8 cellular contexts compared by ENCODE assay signal in the genomic region with DNA sequence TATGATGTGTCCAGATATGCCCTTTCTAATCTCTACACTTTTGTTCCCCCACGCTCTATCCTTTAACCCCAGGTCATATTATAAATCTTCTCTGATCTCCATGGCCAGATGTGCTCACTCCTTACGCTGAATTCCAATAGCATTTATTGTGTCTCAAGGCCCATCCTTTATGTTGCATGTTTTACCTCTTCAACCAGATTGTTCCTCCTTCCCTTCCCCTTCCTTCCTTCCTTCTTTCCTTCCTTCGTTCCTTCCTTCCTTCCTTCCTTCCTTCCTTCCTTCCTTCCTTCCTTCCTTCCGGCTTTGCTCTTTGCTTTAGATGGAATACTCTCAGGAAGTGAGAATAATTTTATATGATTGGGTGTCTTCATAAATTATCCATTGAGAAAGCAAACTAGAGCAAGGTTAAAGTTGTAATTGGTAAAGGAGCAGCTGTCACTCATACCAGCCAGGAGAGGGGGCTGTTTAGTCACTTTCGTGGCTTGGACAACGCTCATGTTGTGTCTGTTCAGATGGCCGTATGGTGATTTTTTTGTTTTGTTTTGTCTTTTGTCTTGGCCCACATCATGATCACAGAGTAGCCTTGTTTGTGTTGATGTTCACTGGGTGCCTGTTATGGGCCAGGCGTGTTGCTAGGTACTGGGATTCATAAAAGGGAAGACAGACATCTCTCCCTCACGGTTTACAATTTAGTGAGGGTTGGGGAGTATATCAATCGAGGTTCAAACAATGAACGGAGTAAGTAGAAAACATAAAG.
A peak's percentile ranks its signal among the peaks of the same experiment; 100 is the strongest.
DNase-seq lines count a peak whose midpoint lies in the region; ATAC-seq and TF ChIP-seq lines count a peak whose summit lies in the region.

No MANE protein-coding gene starts in this region.

- TF ChIP-seq CTCF in AG04449 (IDR thresholded peaks at IDR 0.05; ENCODE audit: insufficient read depth, low read length, missing control alignments) = peak; percentile 23

- ATAC-seq in GM18502 (IDR thresholded peaks at IDR 0.05; ENCODE audit: poor library complexity, unreplicated experiment) = peak; percentile 56
- ATAC-seq in GM19023 (IDR thresholded peaks at IDR 0.05; ENCODE audit: unreplicated experiment) = no peak

- H3K4me3 ChIP-seq in AG04449 (ENCODE audit: low read depth, low read length) (no peak overlapping the region), MG63 (no peak overlapping the region), adipocyte (ENCODE audit: low read length) (no peak overlapping the region)

- peaks cover 4% of the 10 kb centered on the region for H3K4me1 ChIP-seq in adipocyte (ENCODE audit: control insufficient read depth, insufficient read depth, low read length)

- no peaks in the 10 kb centered on the region for H3K27me3 ChIP-seq in MG63
- H3K27me3 ChIP-seq in adipocyte (replicated peaks; ENCODE audit: control insufficient read depth, insufficient read depth, low read length) = no peaks in the 10 kb centered on the region

- no peak for DNase-seq in AG04449 (ENCODE audit: low read depth, low spot score)
- DNase-seq in MG63 = peak; percentile 19
- peak; percentile 33 for DNase-seq in adipocyte (ENCODE audit: low read depth)
- peak; percentile 46 for DNase-seq in iPS DF 4.7 (ENCODE audit: extremely low read depth, low spot score)
- DNase-seq in SKM-1 treated with dmso at 0.1 percent for 144 hours (lab: John Stamatoyannopoulos, UW; ENCODE audit: unreplicated experiment) = no peak
- no peak for DNase-seq in UCSD-AML1 (lab: John Stamatoyannopoulos, UW; ENCODE audit: unreplicated experiment)

- no peaks in the 10 kb centered on the region for H3K36me3 ChIP-seq in MG63
- H3K36me3 ChIP-seq in adipocyte (ENCODE audit: control insufficient read depth, insufficient read depth, low read length, severe bottlenecking) = no peaks in the 10 kb centered on the region

- no peak overlapping the region for H3K9ac ChIP-seq in adipocyte (ENCODE audit: low read length)

- H3K9me3 ChIP-seq in MG63 = no peaks in the 10 kb centered on the region
- H3K9me3 ChIP-seq in adipocyte (ENCODE audit: control insufficient read depth, low read length) = no peaks in the 10 kb centered on the region

- CTCF ChIA-PET in AG04449 (lab: Yijun Ruan, JAX) = interaction anchor here (0.6 kb wide), 1 partner anchor 10 kb away, joined by 3 read pairs; no protein-coding TSS in a partner anchor

- POLR2A ChIA-PET in AG04449 (lab: Yijun Ruan, JAX) = no interaction called here

Comparison
In these comparisons a context has a peak if more than half of its experiments do, and no peak if none do; other contexts are left out.
1. DNase-seq: peak in MG63 (single experiment), adipocyte (single experiment) and iPS DF 4.7 (single experiment); none in AG04449 (single experiment), SKM-1 treated with dmso at 0.1 percent for 144 hours (single experiment) and UCSD-AML1 (single experiment).